In the genomic region with DNA sequence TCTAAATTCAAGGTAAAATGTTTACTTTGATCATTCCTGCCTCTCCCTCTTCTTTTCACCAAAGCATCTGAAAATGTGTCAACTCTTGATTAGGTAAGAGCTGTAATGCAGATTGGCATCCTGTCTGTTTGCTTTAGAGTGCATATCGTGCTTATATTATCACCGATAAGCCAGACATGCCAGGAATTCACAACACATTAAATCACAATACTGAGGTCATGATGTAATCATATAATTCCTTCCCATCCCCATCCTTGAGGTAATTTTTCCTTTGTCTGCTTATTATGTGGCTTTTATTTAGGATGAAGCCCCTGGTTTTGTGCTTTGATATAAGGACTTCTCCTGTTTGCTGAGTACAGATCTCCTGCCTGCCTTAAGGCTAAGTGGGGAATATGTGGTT, we compare ENCODE assay signal across 13 cellular contexts. TPM values are rescaled to one million over a fixed set of nuclear protein-coding genes. Genes with fewer than 3 reads are reported as not detected.
A peak's percentile ranks its signal among the peaks of the same experiment; 100 is the strongest.
DNase-seq lines count a peak whose midpoint lies in the region; ATAC-seq and TF ChIP-seq lines count a peak whose summit lies in the region.
"Had no signal": no experiment of that assay in that cellular context is flagged by ENCODE, and none has a peak within 500 bp of the region (broad histone marks: within the 10 kb centered on the region; RNA-seq: fewer than 3 reads in every experiment).

No MANE protein-coding gene starts in this region.

- POLR2A ChIA-PET in AG04450 (lab: Yijun Ruan, JAX), result interaction anchor here (0.6 to 0.7 kb wide), 2 partner anchors 9 to 47 kb away, joined by 3 to 4 read pairs; no protein-coding TSS in a partner anchor

- no peak for TF ChIP-seq CTCF in AG04450 (IDR thresholded peaks at IDR 0.05; ENCODE audit: low read depth, low read length)

- ATAC-seq in HG02885 (IDR thresholded peaks at IDR 0.05; ENCODE audit: poor library complexity, unreplicated experiment), result no peak
- ATAC-seq: GM12878 had no signal

- no peaks in the 10 kb centered on the region for H3K9me3 ChIP-seq in AG04450 (ENCODE audit: control insufficient read depth, insufficient read depth, low read length)

- H3K27me3 ChIP-seq in AG04450 (ENCODE audit: control insufficient read depth, insufficient read depth, low read length), result no peaks in the 10 kb centered on the region

- DNase-seq in AG04450 (ENCODE audit: low read depth, low spot score) (peak; percentile 62), HT1080 (ENCODE audit: low read depth) (peak; percentile 24), amniotic stem cell (lab: John Stamatoyannopoulos, UW) (peak; percentile 7), kidney glomerular epithelial cell (lab: John Stamatoyannopoulos, UW) (peak; percentile 86), globus pallidus (ENCODE audit: low spot score) (no peak), HUDEP-2 (lab: John Stamatoyannopoulos, UW; ENCODE audit: unreplicated experiment in 76 of 76) (no peak), posterior cingulate gyrus (no peak)
- DNase-seq: DMS53; NCI-H1694 treated with DMSO at 0.1 percent for 48 hours; stimulated activated CD8-positive, alpha-beta memory T cell treated with anti-CD3 and anti-CD28 coated beads, Interleukin-4, amount 100 ng/mL, for 48 hours had no signal

- H3K27ac ChIP-seq in AG04450 (ENCODE audit: low read depth, low read length), result peak overlapping the region; percentile 66
- H3K27ac ChIP-seq: VCaP had no signal

- CTCF ChIA-PET in AG04450 (lab: Charles Lee), result no interaction called here

- no peak overlapping the region for H3K4me3 ChIP-seq in AG04450 (ENCODE audit: low read depth, low read length)
- H3K4me3 ChIP-seq: GM12878 had no signal

- intact Hi-C loops in posterior cingulate gyrus (cut with DNase I), result no loop called here

RNA-seq across cellular contexts. Expression of gene DDX47, which starts 10.2 kb away (rescaled TPM):
- polyA plus RNA-seq in AG04450 (2011; rRNA removed), result 91.3 and 113 TPM in 2 replicates
- 58.5 and 70.0 TPM in 2 replicates for polyA minus RNA-seq in AG04450 (2011; rRNA and poly(A)+ RNA removed)
- total RNA-seq in HT1080 (2014; rRNA removed; shearing (Covaris generic)), result 108 TPM in 2 replicates
- polyA plus RNA-seq in HT1080 (2015; cell fraction: cytosol; rRNA removed), result 122 and 125 TPM in 2 replicates
- 222 and 248 TPM in 2 replicates for polyA plus RNA-seq in HT1080 (2015; cell fraction: nucleus; rRNA removed)

RNA-seq across cellular contexts. Expression of gene APOLD1, which starts 37.8 kb away (rescaled TPM):
- 2.2 and 2.6 TPM in 2 replicates for polyA plus RNA-seq in AG04450 (2011; rRNA removed)
- polyA minus RNA-seq in AG04450 (2011; rRNA and poly(A)+ RNA removed), result 1.7 and 2.4 TPM in 2 replicates
- 1.8 and 2.8 TPM in 2 replicates for total RNA-seq in HT1080 (2014; rRNA removed; shearing (Covaris generic))
- polyA plus RNA-seq in HT1080 (2015; cell fraction: cytosol; rRNA removed), result 0.69 and 0.71 TPM in 2 replicates
- polyA plus RNA-seq in HT1080 (2015; cell fraction: nucleus; rRNA removed), result 0.23 and 0.25 TPM in 2 replicates

Comparison
In these comparisons a context has a peak if more than half of its experiments do, and no peak if none do; other contexts are left out.
1. DNase-seq: peak in AG04450 (single experiment), HT1080 (single experiment), amniotic stem cell (single experiment) and kidney glomerular epithelial cell (single experiment); none in globus pallidus (single experiment), HUDEP-2 (0 of 76) and posterior cingulate gyrus (0 of 10).